ENCODE assay signal across 12 cellular contexts in the genomic region with DNA sequence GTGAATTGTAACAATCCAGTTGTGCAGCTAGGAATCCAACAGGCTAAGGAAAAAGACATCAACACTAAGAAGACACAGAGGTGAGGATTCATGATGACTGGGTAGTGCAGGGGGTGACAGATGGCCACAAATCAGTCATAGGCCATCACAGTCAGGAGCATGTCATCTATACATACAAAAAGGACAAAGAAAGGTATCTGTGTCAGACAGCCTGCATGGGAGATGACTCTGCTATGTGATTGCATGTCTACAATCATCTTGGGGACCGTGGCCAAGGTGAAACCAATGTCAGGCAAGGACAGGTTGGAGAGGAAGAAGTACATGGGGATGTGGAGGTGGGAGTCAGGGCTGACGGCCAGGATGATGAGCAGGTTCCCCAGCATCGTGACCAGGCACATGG. TPM values are rescaled to one million over a fixed set of nuclear protein-coding genes. Genes with fewer than 3 reads are reported as not detected.
"Had no signal": no experiment of that assay in that cellular context is flagged by ENCODE, and none has a peak within 500 bp of the region (broad histone marks: within the 10 kb centered on the region; RNA-seq: fewer than 3 reads in every experiment).

No MANE protein-coding gene starts in this region.

RNA-seq across cellular contexts. Expression of a gene that starts 16.0 kb away (rescaled TPM):
- total RNA-seq: stomach, subcutaneous adipose tissue, suprapubic skin, temporal lobe, testis, tibial nerve, transverse colon, upper lobe of right lung, ureter, urinary bladder, uterus, vagina had no signal
